Comparison of ENCODE assay signal across 20 cellular contexts in the genomic region with DNA sequence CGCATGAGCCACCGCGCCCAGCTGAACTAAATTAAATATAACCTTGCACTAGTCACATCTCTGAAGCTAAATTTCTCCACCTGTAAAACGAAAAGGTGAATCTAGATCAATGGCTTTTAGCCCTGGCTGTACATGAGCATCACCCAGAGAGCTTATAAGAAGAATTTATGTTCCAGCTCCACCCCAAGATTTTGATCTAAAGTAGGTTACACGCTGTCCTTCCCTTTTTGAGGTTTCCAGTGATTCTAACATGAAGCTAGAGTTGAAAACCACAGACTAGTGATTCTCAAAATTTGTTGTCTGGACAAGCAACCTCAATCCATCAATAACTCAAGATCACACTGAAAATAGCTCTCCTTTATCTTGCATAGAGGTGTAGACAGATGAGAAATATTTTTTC.
"Had no signal": no experiment of that assay in that cellular context is flagged by ENCODE, and none has a peak within 500 bp of the region (broad histone marks: within the 10 kb centered on the region; RNA-seq: fewer than 3 reads in every experiment).

No MANE protein-coding gene starts in this region.

- H3K27ac Mint-ChIP-seq: activated naive CD4-positive, alpha-beta T cell treated with anti-CD3 and anti-CD28 coated beads, Interleukin-2, amount 50 U/mL, for 72 hours; dendritic cell treated with granulocyte-macrophage colony-stimulating factor and Interleukin-4, amounts not matched to agents 40 ng/mL and 50 ng/mL, for 4 days; stimulated activated memory B cell treated with anti-CD40 and anti-IgM and Interleukin-4, amounts not matched to agents 10 μg/mL and 1 μg/mL and 100 μg/mL, for 72 hours had no signal

- H3K4me1 Mint-ChIP-seq: stimulated activated memory B cell treated with anti-CD40 and anti-IgM and Interleukin-4, amounts not matched to agents 10 μg/mL and 1 μg/mL and 100 μg/mL, for 72 hours had no signal

- FAIRE-seq: endothelial cell of umbilical vein had no signal

- ATAC-seq: heart right ventricle; stimulated activated memory B cell treated with anti-CD40 and anti-IgM and Interleukin-4, amounts not matched to agents 10 μg/mL and 1 μg/mL and 100 μg/mL, for 72 hours; upper lobe of right lung had no signal

- H3K36me3 Mint-ChIP-seq: activated naive CD4-positive, alpha-beta T cell treated with anti-CD3 and anti-CD28 coated beads, Interleukin-2, amount 50 U/mL, for 72 hours; stimulated activated memory B cell treated with anti-CD40 and anti-IgM and Interleukin-4, amounts not matched to agents 10 μg/mL and 1 μg/mL and 100 μg/mL, for 72 hours had no signal

- H3K9me3 Mint-ChIP-seq: activated naive CD4-positive, alpha-beta T cell treated with anti-CD3 and anti-CD28 coated beads, Interleukin-2, amount 50 U/mL, for 72 hours; dendritic cell treated with granulocyte-macrophage colony-stimulating factor and Interleukin-4, amounts not matched to agents 40 ng/mL and 50 ng/mL, for 4 days; stimulated activated memory B cell treated with anti-CD40 and anti-IgM and Interleukin-4, amounts not matched to agents 10 μg/mL and 1 μg/mL and 100 μg/mL, for 72 hours had no signal

- DNase-seq: activated CD4-positive, alpha-beta T cell treated with anti-CD3 and anti-CD28 coated beads for 48 hours; activated effector memory CD4-positive, alpha-beta T cell treated with anti-CD3 and anti-CD28 coated beads, Interleukin-2, amount 50 U/mL, for 16 hours; activated T-cell treated with anti-CD3 and anti-CD28 coated beads, Interleukin-2, amount 50 U/mL, for 1 hour; amygdala; effector CD8-positive, alpha-beta T cell; heart right ventricle; kidney glomerular epithelial cell; left ventricle myocardium inferior; mammary epithelial cell; midbrain; occipital lobe; posterior cingulate gyrus; sigmoid colon; stimulated activated CD4-positive, alpha-beta T cell treated with anti-CD3 and anti-CD28 coated beads, Interleukin-4, amount 100 ng/mL, for 24 hours; upper lobe of right lung; WERI-Rb-1 had no signal

- H3K4me3 Mint-ChIP-seq: dendritic cell treated with granulocyte-macrophage colony-stimulating factor and Interleukin-4, amounts not matched to agents 40 ng/mL and 50 ng/mL, for 4 days; stimulated activated memory B cell treated with anti-CD40 and anti-IgM and Interleukin-4, amounts not matched to agents 10 μg/mL and 1 μg/mL and 100 μg/mL, for 72 hours had no signal

- H3K27me3 Mint-ChIP-seq: dendritic cell treated with granulocyte-macrophage colony-stimulating factor and Interleukin-4, amounts not matched to agents 40 ng/mL and 50 ng/mL, for 4 days; stimulated activated memory B cell treated with anti-CD40 and anti-IgM and Interleukin-4, amounts not matched to agents 10 μg/mL and 1 μg/mL and 100 μg/mL, for 72 hours had no signal
